In genomic region chr10:200405-200804, GRCh38 we compare ENCODE assay signal across 25 cellular contexts.
A peak's percentile ranks its signal among the peaks of the same experiment; 100 is the strongest.
DNase-seq lines count a peak whose midpoint lies in the region; TF ChIP-seq lines count a peak whose summit lies in the region.
"Had no signal": no experiment of that assay in that cellular context is flagged by ENCODE, and none has a peak within 500 bp of the region (broad histone marks: within the 10 kb centered on the region; RNA-seq: fewer than 3 reads in every experiment).

No MANE protein-coding gene starts in this region.

- no peak overlapping the region for H3K4me3 ChIP-seq in AG10803 (ENCODE audit: low read length)
- no peak overlapping the region for H3K4me3 ChIP-seq in epithelial cell of esophagus (ENCODE audit: low read length)

- DNase-seq in AG10803 (ENCODE audit: low read depth), result peak; percentile 32
- DNase-seq in M059J (ENCODE audit: low read depth), result peak; percentile 11
- DNase-seq in epithelial cell of esophagus (ENCODE audit: low read depth), result peak; percentile 53
- peak; percentile 92 for DNase-seq in iris pigment epithelial cell (ENCODE audit: low read depth)
- no peak for DNase-seq in posterior cingulate gyrus
- no peak for DNase-seq in stimulated activated CD4-positive, alpha-beta T cell treated with anti-CD3 and anti-CD28 coated beads, Interleukin-4, amount 100 ng/mL, for 1 hour
- DNase-seq in NCI-H2227 (lab: John Stamatoyannopoulos, UW; ENCODE audit: unreplicated experiment), result no peak
- DNase-seq in NCI-H526 (lab: John Stamatoyannopoulos, UW), result no peak
- DNase-seq: activated CD4-positive, alpha-beta T cell treated with anti-CD3 and anti-CD28 coated beads, Interleukin-2, amount 10 ng/mL, durations not matched to agents 24 days and 14 days; activated naive CD8-positive, alpha-beta T cell treated with anti-CD3 and anti-CD28 coated beads, Interleukin-2, amount 50 U/mL, for 24 hours; activated T-cell treated with anti-CD3 and anti-CD28 coated beads, Interleukin-2, amount 50 U/mL, for 1 hour; C1 segment of cervical spinal cord; COR-L47; effector CD4-positive, alpha-beta T cell; KBM-7; midbrain; MM.1S; naive thymus-derived CD4-positive, alpha-beta T cell; NCI-H1417; NCI-H2029 treated with DMSO at 0.1 percent for 48 hours; NCI-H774; occipital lobe; OCI-M1; stimulated activated naive CD8-positive, alpha-beta T cell treated with anti-CD3 and anti-CD28 coated beads, Interleukin-15, amount 100 ng/mL, for 72 hours; WERI-Rb-1 had no signal

- TF ChIP-seq CTCF in AG10803 (conservative IDR thresholded peaks at IDR 0.05; ENCODE audit: low read length) (no peak), epithelial cell of esophagus (IDR thresholded peaks at IDR 0.05; ENCODE audit: insufficient read depth, low read depth, low read length, missing control alignments) (no peak)

- intact Hi-C loops in posterior cingulate gyrus (cut with DNase I), result no loop called here

Comparison
In these comparisons a context has a peak if more than half of its experiments do, and no peak if none do; other contexts are left out.
1. DNase-seq: peak in AG10803 (single experiment), M059J (single experiment), epithelial cell of esophagus (single experiment) and iris pigment epithelial cell (single experiment); none in posterior cingulate gyrus (0 of 10), stimulated activated CD4-positive, alpha-beta T cell treated with anti-CD3 and anti-CD28 coated beads, Interleukin-4, amount 100 ng/mL, for 1 hour (single experiment), NCI-H2227 (single experiment) and NCI-H526 (0 of 2).